In genomic region chr2:217465136-217465535, GRCh38 we compare ENCODE assay signal across 28 cellular contexts.
"Had no signal": no experiment of that assay in that cellular context is flagged by ENCODE, and none has a peak within 500 bp of the region (broad histone marks: within the 10 kb centered on the region; RNA-seq: fewer than 3 reads in every experiment).

No MANE protein-coding gene starts in this region.

- DNase-seq: activated CD4-positive, alpha-beta memory T cell treated with anti-CD3 and anti-CD28 coated beads for 36 hours; activated CD4-positive, alpha-beta T cell treated with anti-CD3 and anti-CD28 coated beads, Interleukin-2, amount 10 ng/mL, durations not matched to agents 7 days and 5 days; activated gamma-delta T cell; activated naive CD4-positive, alpha-beta T cell treated with anti-CD3 and anti-CD28 coated beads for 36 hours; activated T-cell treated with anti-CD3 and anti-CD28 coated beads for 4 hours; activated T-cell treated with anti-CD3 and anti-CD28 coated beads, Interleukin-2, amount 50 U/mL, for 48 hours; central memory CD4-positive, alpha-beta T cell; Karpas-422; MM.1S; NCI-H1105; NCI-H1436; NCI-H1694 treated with DMSO at 0.1 percent for 48 hours; NCI-H2029 treated with DMSO at 0.1 percent for 48 hours; NCI-H345; NCI-H510A treated with DMSO at 0.1 percent for 48 hours; NCI-H69; NK-92 treated with Interleukin-12 subunit alpha and Interleukin-12 subunit beta, amount 100 ng/mL, for 24 hours; PC-3; SHP77; SW 1271 had no signal

- H3K27me3 ChIP-seq: breast epithelium, SJSA1 had no signal

- ATAC-seq: activated T-helper 17 cell treated with anti-CD3 and anti-CD28 coated beads, Interleukin-2, amount 50 U/mL, for 72 hours; PC-3; SK-N-SH treated with all-trans-retinoic acid at 6 μM for 48 hours; WTC11 had no signal

- H3K4me1 ChIP-seq: breast epithelium, SJSA1 had no signal

- H3K27ac Mint-ChIP-seq: activated CD4-positive, alpha-beta memory T cell treated with anti-CD3 and anti-CD28 coated beads for 36 hours; activated CD4-positive, alpha-beta T cell treated with anti-CD3 and anti-CD28 coated beads, Interleukin-2, amount 10 ng/mL, durations not matched to agents 7 days and 5 days; activated naive CD4-positive, alpha-beta T cell treated with anti-CD3 and anti-CD28 coated beads for 36 hours; activated naive CD8-positive, alpha-beta T cell; activated T-helper 17 cell treated with anti-CD3 and anti-CD28 coated beads, Interleukin-2, amount 50 U/mL, for 72 hours; T-helper 2 cell treated with Interferon-gamma antibody and Interleukin-4, amounts not matched to agents 5 μg/mL and 100 μg/mL, for 36 hours; WTC11 had no signal

- H3K9me3 ChIP-seq: SJSA1 had no signal

- H3K27me3 Mint-ChIP-seq: activated CD4-positive, alpha-beta memory T cell treated with anti-CD3 and anti-CD28 coated beads for 36 hours; activated CD4-positive, alpha-beta T cell treated with anti-CD3 and anti-CD28 coated beads, Interleukin-2, amount 10 ng/mL, durations not matched to agents 7 days and 5 days; activated naive CD8-positive, alpha-beta T cell; activated T-helper 17 cell treated with anti-CD3 and anti-CD28 coated beads, Interleukin-2, amount 50 U/mL, for 72 hours had no signal

- H3K4me1 Mint-ChIP-seq: activated CD4-positive, alpha-beta T cell treated with anti-CD3 and anti-CD28 coated beads, Interleukin-2, amount 10 ng/mL, durations not matched to agents 7 days and 5 days; activated T-helper 17 cell treated with anti-CD3 and anti-CD28 coated beads, Interleukin-2, amount 50 U/mL, for 72 hours; WTC11 had no signal

- FAIRE-seq: RCC 7860 had no signal

- H3K9me3 Mint-ChIP-seq: activated CD4-positive, alpha-beta memory T cell treated with anti-CD3 and anti-CD28 coated beads for 36 hours; activated CD4-positive, alpha-beta T cell treated with anti-CD3 and anti-CD28 coated beads, Interleukin-2, amount 10 ng/mL, durations not matched to agents 7 days and 5 days; activated naive CD4-positive, alpha-beta T cell treated with anti-CD3 and anti-CD28 coated beads for 36 hours; activated T-helper 17 cell treated with anti-CD3 and anti-CD28 coated beads, Interleukin-2, amount 50 U/mL, for 72 hours; T-helper 2 cell treated with Interferon-gamma antibody and Interleukin-4, amounts not matched to agents 5 μg/mL and 100 μg/mL, for 36 hours; WTC11 had no signal

- H3K4me3 Mint-ChIP-seq: activated CD4-positive, alpha-beta memory T cell treated with anti-CD3 and anti-CD28 coated beads for 36 hours; activated CD4-positive, alpha-beta T cell treated with anti-CD3 and anti-CD28 coated beads, Interleukin-2, amount 10 ng/mL, durations not matched to agents 7 days and 5 days; activated naive CD4-positive, alpha-beta T cell treated with anti-CD3 and anti-CD28 coated beads for 36 hours; activated naive CD8-positive, alpha-beta T cell; activated T-helper 17 cell treated with anti-CD3 and anti-CD28 coated beads, Interleukin-2, amount 50 U/mL, for 72 hours; T-helper 2 cell treated with Interferon-gamma antibody and Interleukin-4, amounts not matched to agents 5 μg/mL and 100 μg/mL, for 36 hours; WTC11 had no signal

- H3K27ac ChIP-seq: breast epithelium, SJSA1 had no signal

- H3K4me3 ChIP-seq: breast epithelium, SJSA1 had no signal

- H3K36me3 Mint-ChIP-seq: WTC11 had no signal

- H3K36me3 ChIP-seq: breast epithelium, SJSA1 had no signal
